In genomic region chrX:53153581-53153980, GRCh38 we compare ENCODE assay signal across 10 cellular contexts.
"Had no signal": no experiment of that assay in that cellular context is flagged by ENCODE, and none has a peak within 500 bp of the region (broad histone marks: within the 10 kb centered on the region; RNA-seq: fewer than 3 reads in every experiment).

No MANE protein-coding gene starts in this region.

- H3K4me3 ChIP-seq: GM23248, HAP-1, K562 had no signal

- H3K9me3 ChIP-seq: HAP-1 had no signal

- H3K27ac ChIP-seq: GM23248 had no signal

- H3K4me1 ChIP-seq: HAP-1 had no signal

- FAIRE-seq: HTR-8/SVneo, K562 had no signal

- ATAC-seq: HCT116, K562 had no signal

- H3K36me3 ChIP-seq: HAP-1 had no signal

- DNase-seq: GM23248, GOT3, H7, HFFc6, IMR-90, KG1 had no signal

- H3K9me3 Mint-ChIP-seq: HFFc6 had no signal

- H3K4me3 Mint-ChIP-seq: HFFc6 had no signal

- H2AFZ ChIP-seq: GM23248 had no signal

- H3K9ac ChIP-seq: GM23248 had no signal

- H3K27ac Mint-ChIP-seq: HFFc6 had no signal
